11 cellular contexts compared by ENCODE assay signal in genomic region chr7:124671976-124672375, GRCh38.
"Had no signal": no experiment of that assay in that cellular context is flagged by ENCODE, and none has a peak within 500 bp of the region (broad histone marks: within the 10 kb centered on the region; RNA-seq: fewer than 3 reads in every experiment).

No MANE protein-coding gene starts in this region.

- DNase-seq: activated CD4-positive, alpha-beta T cell treated with anti-CD3 and anti-CD28 coated beads, Interleukin-2, amount 10 ng/mL, durations not matched to agents 24 days and 14 days; activated naive CD4-positive, alpha-beta T cell treated with anti-CD3 and anti-CD28 coated beads for 36 hours; colonic mucosa; effector CD4-positive, alpha-beta T cell; lower lobe of right lung; midbrain; pancreas; stimulated activated CD4-positive, alpha-beta T cell treated with anti-CD3 and anti-CD28 coated beads, Interleukin-2, amount 100 ng/mL, for 48 hours; stimulated activated naive CD4-positive, alpha-beta T cell treated with Interleukin-2 at 50 U/mL for 16 hours; trophoblast cell had no signal

- H3K27me3 ChIP-seq: colonic mucosa, neural progenitor cell, pancreas had no signal

- H3K4me3 ChIP-seq: colonic mucosa, lower lobe of right lung, neural progenitor cell, pancreas had no signal

- H3K9me3 ChIP-seq: colonic mucosa, lower lobe of right lung, pancreas had no signal

- H3K36me3 ChIP-seq: colonic mucosa, lower lobe of right lung, neural progenitor cell, pancreas had no signal
